In the genomic region with DNA sequence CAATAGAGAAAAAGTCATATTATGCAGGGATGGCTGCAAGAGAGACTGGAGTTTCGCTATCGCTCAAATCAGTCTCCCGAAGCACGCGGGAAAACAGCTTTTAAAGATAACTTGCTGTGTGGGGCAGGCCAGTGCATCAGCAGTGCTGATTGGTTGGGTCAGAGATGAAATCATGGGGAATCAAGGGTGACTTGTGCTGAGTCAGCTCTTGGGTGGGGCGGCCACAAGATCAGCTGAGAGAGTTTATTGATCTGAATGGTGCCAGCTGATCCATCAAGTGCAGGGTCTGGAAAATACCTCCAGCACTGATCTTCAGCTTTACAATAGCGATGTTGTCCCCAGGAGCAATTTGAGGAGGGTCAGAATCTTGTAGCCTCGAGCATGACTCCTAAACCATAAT, we compare ENCODE assay signal across 18 cellular contexts.
DNase-seq lines count a peak whose midpoint lies in the region; ATAC-seq, FAIRE-seq and TF ChIP-seq lines count a peak whose summit lies in the region.
"Had no signal": no experiment of that assay in that cellular context is flagged by ENCODE, and none has a peak within 500 bp of the region (broad histone marks: within the 10 kb centered on the region; RNA-seq: fewer than 3 reads in every experiment).

No MANE protein-coding gene starts in this region.

- H3K79me2 ChIP-seq in GM23338 (replicated peaks; ENCODE audit: insufficient read depth), result no peaks in the 10 kb centered on the region

- H2BK15ac ChIP-seq in neuronal stem cell (ENCODE audit: low read length), result no peak overlapping the region

- no peaks in the 10 kb centered on the region for H4K20me1 ChIP-seq in GM23338 (replicated peaks; ENCODE audit: insufficient read depth)
- H4K20me1 ChIP-seq: BLaER1 treated with 17β-estradiol and CSF1 and Interleukin-3, amounts not matched to agents 10 nM and 100 nM had no signal

- H3K36me3 Mint-ChIP-seq in GM23338 (ENCODE audit: low read depth) (no peaks in the 10 kb centered on the region), glutamatergic neuron (ENCODE audit: unreplicated experiment) (no peaks in the 10 kb centered on the region)
- H3K36me3 Mint-ChIP-seq: CD4-positive, CD25-positive, alpha-beta regulatory T cell; IgD-negative memory B cell had no signal

- no peaks in the 10 kb centered on the region for H3K9me2 ChIP-seq in GM23338 (ENCODE audit: insufficient read depth)

- TF ChIP-seq CTCF in A549 (IDR thresholded peaks at IDR 0.05) (no peak), GM23338 (conservative IDR thresholded peaks at IDR 0.05; ENCODE audit: low read depth in 2 of 2) (no peak), glutamatergic neuron (IDR thresholded peaks at IDR 0.05; ENCODE audit: partially characterized antibody, unreplicated experiment) (no peak)

- H3K14ac ChIP-seq in neuronal stem cell (ENCODE audit: low read length), result no peak overlapping the region

- H2BK120ac ChIP-seq in neuronal stem cell (ENCODE audit: low read depth, low read length), result no peak overlapping the region

- H3K4me3 ChIP-seq in A549 (no peak overlapping the region), GM23338 (no peak overlapping the region), neuronal stem cell (ENCODE audit: low read length in 2 of 2) (no peak overlapping the region)
- H3K4me3 ChIP-seq: BLaER1 treated with 17β-estradiol and CSF1 and Interleukin-3, amounts not matched to agents 10 nM and 100 nM had no signal

- H3K27me3 ChIP-seq in GM23338 (ENCODE audit: insufficient read depth) (peaks cover 20% of the 10 kb centered on the region), neuronal stem cell (ENCODE audit: control insufficient read depth in 3 of 3, insufficient read depth in 3 of 3, low read depth in 1 of 3, low read length in 3 of 3) (no peaks in the 10 kb centered on the region)
- H3K27me3 ChIP-seq: BLaER1 treated with 17β-estradiol and CSF1 and Interleukin-3, amounts not matched to agents 10 nM and 100 nM had no signal

- H3K4me1 ChIP-seq in A549, result no peaks in the 10 kb centered on the region
- peaks cover 44% of the 10 kb centered on the region for H3K4me1 ChIP-seq in GM23338 (ENCODE audit: insufficient read depth)
- no peaks in the 10 kb centered on the region for H3K4me1 ChIP-seq in neuronal stem cell (ENCODE audit: control insufficient read depth in 2 of 2, insufficient read depth in 1 of 2, low read depth in 1 of 2, low read length in 2 of 2)
- H3K4me1 ChIP-seq: BLaER1 treated with 17β-estradiol and CSF1 and Interleukin-3, amounts not matched to agents 10 nM and 100 nM had no signal

- TF ChIP-seq EP300 in A549 (IDR thresholded peaks at IDR 0.05), result no peak

- H3K27ac ChIP-seq in A549 (no peak overlapping the region), GM23338 (ENCODE audit: low read depth) (no peak overlapping the region), neuronal stem cell (replicated peaks; ENCODE audit: low read length) (no peak overlapping the region)
- H3K27ac ChIP-seq: BLaER1 treated with 17β-estradiol and CSF1 and Interleukin-3, amounts not matched to agents 10 nM and 100 nM; HL-60 had no signal

- no peak for DNase-seq in A549 (ENCODE audit: low read depth in 1 of 2, low spot score in 1 of 2)
- DNase-seq in GM23338 (ENCODE audit: low spot score), result no peak
- DNase-seq in glutamatergic neuron, result peak; percentile 31
- DNase-seq in neuronal stem cell (ENCODE audit: low spot score), result no peak
- DNase-seq in H54 (ENCODE audit: insufficient read length, low spot score), result no peak
- DNase-seq in Right ventricle myocardium superior, result no peak
- DNase-seq in GM19239 (ENCODE audit: insufficient read length, low spot score), result no peak
- DNase-seq: 8988T; ACHN; Calu3; CD4-positive, CD25-positive, alpha-beta regulatory T cell; DMS 273 treated with DMSO at 0.1 percent for 48 hours; H7 had no signal

- no peak for TF ChIP-seq POLR2A in A549 (IDR thresholded peaks at IDR 0.05; ENCODE audit: low read length)
- no peak for TF ChIP-seq POLR2A in H54 (IDR thresholded peaks at IDR 0.05; ENCODE audit: low read depth, low read length)

- 0 out of 2 replicates have a peak, but pooled peaks cover 7% of the 10 kb centered on the region for H3F3A ChIP-seq in GM23338 (replicated peaks; ENCODE audit: low read depth)

- H4K8ac ChIP-seq in neuronal stem cell (ENCODE audit: low read depth, low read length), result no peak overlapping the region

- H3K18ac ChIP-seq in neuronal stem cell (ENCODE audit: low read length), result no peak overlapping the region

- no peak overlapping the region for H3K23ac ChIP-seq in neuronal stem cell (ENCODE audit: low read depth, low read length, poor library complexity)

- H3K4me1 Mint-ChIP-seq in GM23338, result peaks cover 74% of the 10 kb centered on the region
- H3K4me1 Mint-ChIP-seq in glutamatergic neuron (ENCODE audit: low read depth, unreplicated experiment), result peaks cover 3% of the 10 kb centered on the region
- H3K4me1 Mint-ChIP-seq: CD4-positive, CD25-positive, alpha-beta regulatory T cell; IgD-negative memory B cell had no signal

- H3K9me3 Mint-ChIP-seq in GM23338, result no peaks in the 10 kb centered on the region
- H3K9me3 Mint-ChIP-seq in glutamatergic neuron (ENCODE audit: unreplicated experiment), result peaks cover 2% of the 10 kb centered on the region

- H3K9ac ChIP-seq in neuronal stem cell (ENCODE audit: low read depth, low read length, poor library complexity), result peak overlapping the region; percentile 32
- H3K9ac ChIP-seq: BLaER1 treated with 17β-estradiol and CSF1 and Interleukin-3, amounts not matched to agents 10 nM and 100 nM had no signal

- FAIRE-seq in A549 (lab: Jason Lieb, UNC) (no peak), H54 (lab: Jason Lieb, UNC) (no peak), GM19239 (lab: Jason Lieb, UNC) (no peak)
- FAIRE-seq: G401.6, GM12891 had no signal

- TF ChIP-seq RAD21 in A549 (conservative IDR thresholded peaks at IDR 0.05 in 1 of 2, IDR thresholded peaks at IDR 0.05 in 1 of 2), result no peak

- H3K4ac ChIP-seq in neuronal stem cell (ENCODE audit: low read length), result no peak overlapping the region

- no peak overlapping the region for H3K4me2 ChIP-seq in A549
- peak overlapping the region; percentile 44; the same call in 1 of the 2 replicates for H3K4me2 ChIP-seq in GM23338
- no peak overlapping the region for H3K4me2 ChIP-seq in neuronal stem cell (ENCODE audit: insufficient read depth, low read length, poor library complexity, severe bottlenecking)
- H3K4me2 ChIP-seq: BLaER1 treated with 17β-estradiol and CSF1 and Interleukin-3, amounts not matched to agents 10 nM and 100 nM had no signal

- CTCF ChIA-PET in A549 (lab: Yijun Ruan, JAX), result no interaction called here

- intact Hi-C loops in Right ventricle myocardium superior (cut with DNase I), result no loop called here

- H3K9me3 ChIP-seq in A549 (no peaks in the 10 kb centered on the region), neuronal stem cell (replicated peaks in 1 of 2; ENCODE audit: control insufficient read depth in 2 of 2, insufficient read depth in 1 of 2, low read depth in 1 of 2, low read length in 2 of 2) (no peaks in the 10 kb centered on the region)
- H3K9me3 ChIP-seq: BLaER1 treated with 17β-estradiol and CSF1 and Interleukin-3, amounts not matched to agents 10 nM and 100 nM had no signal

- no peak for ATAC-seq in A549
- ATAC-seq in GM23338, result no peak
- ATAC-seq in Right ventricle myocardium superior (ENCODE audit: poor library complexity), result no peak

- H2AK5ac ChIP-seq in neuronal stem cell (ENCODE audit: low read depth, low read length), result no peak overlapping the region

- POLR2A ChIA-PET in A549 (lab: Yijun Ruan, JAX), result no interaction called here

- no peak overlapping the region for H3K4me3 Mint-ChIP-seq in GM23338
- no peak overlapping the region for H3K4me3 Mint-ChIP-seq in glutamatergic neuron (ENCODE audit: unreplicated experiment)
- H3K4me3 Mint-ChIP-seq: CD4-positive, CD25-positive, alpha-beta regulatory T cell; IgD-negative memory B cell had no signal

- no peak overlapping the region for H3K27ac Mint-ChIP-seq in GM23338
- H3K27ac Mint-ChIP-seq in glutamatergic neuron (ENCODE audit: unreplicated experiment), result no peak overlapping the region
- H3K27ac Mint-ChIP-seq: CD4-positive, CD25-positive, alpha-beta regulatory T cell; IgD-negative memory B cell had no signal

- no peaks in the 10 kb centered on the region for H3K79me1 ChIP-seq in neuronal stem cell (ENCODE audit: low read depth, low read length)

- H2BK12ac ChIP-seq in neuronal stem cell (ENCODE audit: low read length), result no peak overlapping the region

- no peak overlapping the region for H2BK5ac ChIP-seq in neuronal stem cell (ENCODE audit: low read length)

- H3K27me3 Mint-ChIP-seq in GM23338 (ENCODE audit: insufficient read depth, low read depth, poor library complexity), result peaks cover 8% of the 10 kb centered on the region
- no peaks in the 10 kb centered on the region for H3K27me3 Mint-ChIP-seq in glutamatergic neuron (ENCODE audit: unreplicated experiment)
- H3K27me3 Mint-ChIP-seq: CD4-positive, CD25-positive, alpha-beta regulatory T cell; IgD-negative memory B cell had no signal

- H2AFZ ChIP-seq in GM23338, result no peak overlapping the region
- no peak overlapping the region for H2AFZ ChIP-seq in neuronal stem cell (ENCODE audit: low read length)

- H3K36me3 ChIP-seq in GM23338 (ENCODE audit: insufficient read depth) (no peaks in the 10 kb centered on the region), neuronal stem cell (replicated peaks in 1 of 2; ENCODE audit: control insufficient read depth in 2 of 2, insufficient read depth in 2 of 2, low read length in 2 of 2) (no peaks in the 10 kb centered on the region)
- H3K36me3 ChIP-seq: BLaER1 treated with 17β-estradiol and CSF1 and Interleukin-3, amounts not matched to agents 10 nM and 100 nM had no signal

- WGBS in A549 (ENCODE audit: missing lambda C conversion rate), result 15% methylated on average over 8 of the region's 8 CpGs
- WGBS in neuronal stem cell (ENCODE audit: extremely low coverage in 2 of 2, insufficient read length in 2 of 2, insufficient replicate concordance in 1 of 2), 2 donors, result no CpG with 5 or more reads among the region's 8 CpGs

- H4K91ac ChIP-seq in neuronal stem cell (ENCODE audit: low read depth, low read length, poor library complexity), result no peak overlapping the region

TF ChIP-seq in A549, 52 proteins besides CTCF, POLR2A, EP300 and RAD21:
- TF ChIP-seq RCOR1 (IDR thresholded peaks at IDR 0.05; ENCODE audit: low read depth, low read length) (no peak), MAFK (IDR thresholded peaks at IDR 0.05; ENCODE audit: partially characterized antibody) (peak; percentile 60), RFX5 (IDR thresholded peaks at IDR 0.05) (no peak), HDAC2 (IDR thresholded peaks at IDR 0.05) (no peak)
TF ChIP-seq in A549: peak in this region for 1.

TF ChIP-seq in GM23338, 12 proteins besides CTCF, POLR2A, EP300 and RAD21 (continues in another document):
- TF ChIP-seq CREB1 (CRISPR knock-in tag; IDR thresholded peaks at IDR 0.05; ENCODE audit: low read depth) (no peak), NANOG (IDR thresholded peaks at IDR 0.05; ENCODE audit: borderline replicate concordance) (no peak)
